ENCODE assay signal across 19 cellular contexts in the genomic region with DNA sequence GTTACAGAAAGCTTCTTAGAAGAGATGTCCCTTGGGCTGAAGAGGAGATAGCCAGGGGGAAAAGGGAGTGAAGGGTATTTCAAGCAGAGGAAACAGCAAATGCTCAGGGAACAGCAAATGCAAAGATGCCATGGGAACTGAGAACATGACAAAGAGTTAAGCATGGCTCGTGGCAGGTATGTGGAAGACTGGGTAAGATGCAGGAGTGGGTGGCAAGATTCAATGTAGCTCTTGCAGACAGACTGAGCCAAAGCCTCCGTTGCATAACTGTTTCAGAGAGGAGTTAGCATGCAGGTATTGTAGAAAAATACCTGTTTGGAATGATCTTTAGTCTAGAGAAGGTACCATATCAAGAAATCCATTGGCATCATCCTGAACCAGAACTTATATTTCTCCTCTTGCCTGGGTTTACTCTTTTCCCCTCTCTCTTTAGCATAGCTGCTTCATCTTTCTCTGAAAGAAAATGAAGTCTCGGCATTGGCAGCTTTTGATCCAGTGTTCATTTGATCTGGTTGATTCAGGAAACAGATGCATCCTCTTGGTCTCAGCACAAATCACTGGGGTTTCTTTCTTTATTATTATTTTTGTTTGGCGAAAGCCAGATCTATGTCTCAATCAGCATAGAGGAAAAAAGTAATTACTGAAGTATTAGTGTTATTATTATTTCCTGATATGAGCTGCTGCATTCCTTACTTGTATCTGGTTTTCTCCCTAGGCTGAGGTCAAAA. TPM values are rescaled to one million over a fixed set of nuclear protein-coding genes. Genes with fewer than 3 reads are reported as not detected.
DNase-seq lines count a peak whose midpoint lies in the region; ATAC-seq and TF ChIP-seq lines count a peak whose summit lies in the region.
"Had no signal": no experiment of that assay in that cellular context is flagged by ENCODE, and none has a peak within 500 bp of the region (broad histone marks: within the 10 kb centered on the region; RNA-seq: fewer than 3 reads in every experiment).

No MANE protein-coding gene starts in this region.

- H3K4me3 ChIP-seq in ACC112 (ENCODE audit: low read depth, low read length) (no peak overlapping the region), SK-N-SH (ENCODE audit: low read depth in 2 of 2, low read length in 1 of 2) (no peak overlapping the region), left lung (no peak overlapping the region)
- H3K4me3 ChIP-seq in CD4-positive, alpha-beta memory T cell (ENCODE audit: low read length in 2 of 2) = peak overlapping the region in 1 of 2 donors; percentile 18
- H3K4me3 ChIP-seq: pancreas, right lobe of liver had no signal

- H4K20me1 ChIP-seq in SK-N-SH (ENCODE audit: insufficient read depth) = no peaks in the 10 kb centered on the region

- DNase-seq in CD4-positive, alpha-beta memory T cell = peak in 4 of 5 donors; percentile 21 to 50 (median 42)
- no peak for DNase-seq in SK-N-SH
- no peak for DNase-seq in left lung
- no peak for DNase-seq in DMS153 treated with DMSO at 0.1 percent for 48 hours (lab: John Stamatoyannopoulos, UW; ENCODE audit: unreplicated experiment)
- DNase-seq: activated CD4-positive, alpha-beta memory T cell treated with anti-CD3 and anti-CD28 coated beads for 36 hours; CD8-positive, alpha-beta T cell; cortex of kidney; NCI-H2081 treated with DMSO at 0.1 percent for 48 hours; NCI-H510A; pancreas; substantia nigra had no signal

- no peaks in the 10 kb centered on the region for H3K36me3 Mint-ChIP-seq in CD4-positive, alpha-beta memory T cell
- H3K36me3 Mint-ChIP-seq: activated CD4-positive, alpha-beta memory T cell treated with anti-CD3 and anti-CD28 coated beads for 36 hours; CD8-positive, alpha-beta T cell; natural killer cell treated with Interleukin-12 subunit alpha and Interleukin-12 subunit beta and Interleukin-15 and Interleukin-18, amount 100 ng/mL, for 72 hours had no signal

- peak overlapping the region; percentile 46; the same call in 1 of the 2 replicates for H3K4me2 ChIP-seq in SK-N-SH

- H3K4me1 Mint-ChIP-seq in CD4-positive, alpha-beta memory T cell = peaks cover 32 to 47% (median 41%) of the 10 kb centered on the region in 4 donors

- peaks cover 0 to 2% (median 0%) of the 10 kb centered on the region in 8 donors for H3K9me3 Mint-ChIP-seq in CD4-positive, alpha-beta memory T cell
- H3K9me3 Mint-ChIP-seq: activated CD4-positive, alpha-beta memory T cell treated with anti-CD3 and anti-CD28 coated beads for 36 hours; CD8-positive, alpha-beta T cell; natural killer cell treated with Interleukin-12 subunit alpha and Interleukin-12 subunit beta and Interleukin-15 and Interleukin-18, amount 100 ng/mL, for 72 hours; T-helper 1 cell treated with Interleukin-12 subunit alpha and Interleukin-12 subunit beta and Interleukin-4 antibody, amounts not matched to agents 30 μg/mL and 1 μg/mL, for 36 hours had no signal

- H2AFZ ChIP-seq in ACC112 (ENCODE audit: low read length, unreplicated experiment) = peak overlapping the region; percentile 18
- peak overlapping the region; percentile 56 for H2AFZ ChIP-seq in SK-N-SH (ENCODE audit: low read depth)

- H3K9me3 ChIP-seq in CD4-positive, alpha-beta memory T cell (ENCODE audit: control insufficient read depth in 1 of 2, low read length in 2 of 2) = no peaks in the 10 kb centered on the region
- H3K9me3 ChIP-seq in SK-N-SH (no peaks in the 10 kb centered on the region), left lung (no peaks in the 10 kb centered on the region)
- H3K9me3 ChIP-seq: pancreas, right lobe of liver had no signal

- H3K4me3 Mint-ChIP-seq in CD4-positive, alpha-beta memory T cell = peak overlapping the region; percentile 27 to 69 (median 48)
- H3K4me3 Mint-ChIP-seq: activated CD4-positive, alpha-beta memory T cell treated with anti-CD3 and anti-CD28 coated beads for 36 hours; CD8-positive, alpha-beta T cell; mesothelial cell of epicardium; natural killer cell treated with Interleukin-12 subunit alpha and Interleukin-12 subunit beta and Interleukin-15 and Interleukin-18, amount 100 ng/mL, for 72 hours; T-helper 1 cell treated with Interleukin-12 subunit alpha and Interleukin-12 subunit beta and Interleukin-4 antibody, amounts not matched to agents 30 μg/mL and 1 μg/mL, for 36 hours had no signal

- H3F3A ChIP-seq in SK-N-SH (replicated peaks; ENCODE audit: insufficient read depth) = peaks cover 13% of the 10 kb centered on the region

- no peak overlapping the region for H3K9ac ChIP-seq in SK-N-SH

- 64% methylated on average over 4 of the region's 4 CpGs for WGBS in SK-N-SH (ENCODE audit: low lambda C conversion rate)

- ATAC-seq in left lung (peak; percentile 25), HG02870 (IDR thresholded peaks at IDR 0.05; ENCODE audit: unreplicated experiment) (no peak), HG03139 (IDR thresholded peaks at IDR 0.05; ENCODE audit: unreplicated experiment) (no peak)
- ATAC-seq: CD8-positive, alpha-beta T cell; left lobe of liver; natural killer cell treated with Interleukin-12 subunit alpha and Interleukin-12 subunit beta and Interleukin-15 and Interleukin-18, amount 100 ng/mL, for 72 hours; pancreas; right lobe of liver had no signal

- POLR2A ChIA-PET in CD4-positive, alpha-beta memory T cell (lab: Charles Lee; ENCODE audit: partially characterized antibody) = no interaction called here
- POLR2A ChIA-PET in SK-N-SH (lab: Yijun Ruan, JAX) = no interaction called here

- H3K79me2 ChIP-seq in ACC112 (ENCODE audit: control insufficient read depth, insufficient read depth, low read length, unreplicated experiment) (no peaks in the 10 kb centered on the region), SK-N-SH (ENCODE audit: insufficient read depth) (no peaks in the 10 kb centered on the region)

- H3K27ac Mint-ChIP-seq in CD4-positive, alpha-beta memory T cell = peak overlapping the region; percentile 32 to 87 (median 55)
- H3K27ac Mint-ChIP-seq: activated CD4-positive, alpha-beta memory T cell treated with anti-CD3 and anti-CD28 coated beads for 36 hours; CD8-positive, alpha-beta T cell; mesothelial cell of epicardium; natural killer cell treated with Interleukin-12 subunit alpha and Interleukin-12 subunit beta and Interleukin-15 and Interleukin-18, amount 100 ng/mL, for 72 hours; T-helper 1 cell treated with Interleukin-12 subunit alpha and Interleukin-12 subunit beta and Interleukin-4 antibody, amounts not matched to agents 30 μg/mL and 1 μg/mL, for 36 hours had no signal

- intact Hi-C loops in CD4-positive, alpha-beta memory T cell (cut with micrococcal nuclease) = no loop called here
- intact Hi-C loops in left lung (cut with DNase I) = no loop called here

- H3K27ac ChIP-seq in ACC112 (ENCODE audit: low read depth, low read length) (no peak overlapping the region), SK-N-SH (ENCODE audit: low read depth in 2 of 2, low read length in 1 of 2) (peak overlapping the region; percentile 1 to 4; a peak in 2 of 4 replicates), left lung (no peak overlapping the region)
- no peak overlapping the region for H3K27ac ChIP-seq in CD4-positive, alpha-beta memory T cell (ENCODE audit: low read depth, low read length)
- H3K27ac ChIP-seq: pancreas, right lobe of liver had no signal

- H3K27me3 ChIP-seq in ACC112 (ENCODE audit: insufficient read depth, low read length) (no peaks in the 10 kb centered on the region), SK-N-SH (ENCODE audit: insufficient read depth) (no peaks in the 10 kb centered on the region), left lung (no peaks in the 10 kb centered on the region)
- H3K27me3 ChIP-seq in CD4-positive, alpha-beta memory T cell (ENCODE audit: insufficient read depth, low read length) = no peaks in the 10 kb centered on the region
- H3K27me3 ChIP-seq: pancreas, right lobe of liver had no signal

- no peak for TF ChIP-seq RAD21 in SK-N-SH (IDR thresholded peaks at IDR 0.05; ENCODE audit: low read length)

- no peaks in the 10 kb centered on the region for H3K9me2 ChIP-seq in SK-N-SH

- H3K4me1 ChIP-seq in ACC112 (ENCODE audit: control insufficient read depth, insufficient read depth, low read length, unreplicated experiment) (peaks cover 8% of the 10 kb centered on the region), SK-N-SH (ENCODE audit: control insufficient read depth in 1 of 2, insufficient read depth in 2 of 2, low read depth in 1 of 2, low read length in 1 of 2) (peaks cover 0 to 18% of the 10 kb centered on the region in 2 experiments; a peak in 2 of 4 replicates), left lung (peaks cover 0 to 3% of the 10 kb centered on the region in 2 donors)
- peaks cover 53% of the 10 kb centered on the region for H3K4me1 ChIP-seq in CD4-positive, alpha-beta memory T cell (ENCODE audit: insufficient read depth, low read length)
- H3K4me1 ChIP-seq: pancreas, right lobe of liver had no signal

- no peak for TF ChIP-seq CTCF in SK-N-SH (IDR thresholded peaks at IDR 0.05)
- TF ChIP-seq CTCF in left lung (IDR thresholded peaks at IDR 0.05) = no peak

- H3K36me3 ChIP-seq in ACC112 (ENCODE audit: insufficient read depth, low read length) = no peaks in the 10 kb centered on the region
- no peaks in the 10 kb centered on the region for H3K36me3 ChIP-seq in CD4-positive, alpha-beta memory T cell (ENCODE audit: insufficient read depth, low read length)
- H3K36me3 ChIP-seq in SK-N-SH (replicated peaks in 1 of 2; ENCODE audit: control insufficient read depth in 1 of 2, insufficient read depth in 2 of 2, low read length in 1 of 2) = no peaks in the 10 kb centered on the region
- H3K36me3 ChIP-seq in left lung = no peaks in the 10 kb centered on the region
- H3K36me3 ChIP-seq: pancreas, right lobe of liver had no signal

- no peak for TF ChIP-seq EP300 in SK-N-SH (IDR thresholded peaks at IDR 0.05; ENCODE audit: borderline replicate concordance in 1 of 2, low read depth in 1 of 2, low read length in 1 of 2)

- CTCF ChIA-PET in CD4-positive, alpha-beta memory T cell (lab: Charles Lee; ENCODE audit: partially characterized antibody) = interaction anchor here (1.2 to 1.3 kb wide), 2 partner anchors 21 to 36 kb away, joined by 3 read pairs; no protein-coding TSS in a partner anchor
- CTCF ChIA-PET in SK-N-SH (lab: Yijun Ruan, JAX) = interaction anchor here (1.3 kb wide), 1 partner anchor 37 kb away, joined by 5 read pairs; no protein-coding TSS in a partner anchor

- H3K27me3 Mint-ChIP-seq in CD4-positive, alpha-beta memory T cell = no peaks in the 10 kb centered on the region
- H3K27me3 Mint-ChIP-seq: activated CD4-positive, alpha-beta memory T cell treated with anti-CD3 and anti-CD28 coated beads for 36 hours had no signal

TF ChIP-seq in SK-N-SH, 30 proteins besides CTCF, POLR2A, EP300 and RAD21 (continues in another document):
- TF ChIP-seq TCF12 (IDR thresholded peaks at IDR 0.05) = 0 out of 2 replicates have a peak, but pooled peaks have one; percentile 5
- TF ChIP-seq SIN3A (IDR thresholded peaks at IDR 0.05; ENCODE audit: borderline replicate concordance, low read depth, low read length) = no peak

RNA-seq across cellular contexts. Expression of a gene that starts 41.7 kb away (rescaled TPM):
- 10 to 100 TPM; 57.6 to 62.2 TPM for total RNA-seq in CD4-positive, alpha-beta memory T cell
- polyA plus RNA-seq in CD4-positive, alpha-beta memory T cell = 10 to 100 TPM; 35.6 to 44.3 TPM
- polyA plus RNA-seq in SK-N-SH (2012; rRNA removed) = 19.3 and 27.1 TPM in 2 replicates
- polyA plus RNA-seq in SK-N-SH (2012; cell fraction: cytosol; rRNA removed) = 20.6 and 22.0 TPM in 2 replicates
- polyA plus RNA-seq in SK-N-SH (2012; cell fraction: nucleus; rRNA removed) = 21.9 and 41.5 TPM in 2 replicates
- 10 to 100 TPM; 31.9 to 41.9 TPM for total RNA-seq in left lung

Comparison
In these comparisons a context has a peak if more than half of its experiments do, and no peak if none do; other contexts are left out.
1. H3K27ac ChIP-seq: peak in SK-N-SH (2 of 2); none in ACC112 (single experiment), CD4-positive, alpha-beta memory T cell (single experiment) and left lung (0 of 2).
2. DNase-seq: peak in CD4-positive, alpha-beta memory T cell (4 of 5); none in SK-N-SH (single experiment), left lung (0 of 2) and DMS153 treated with DMSO at 0.1 percent for 48 hours (single experiment).